16 cellular contexts compared by ENCODE assay signal in genomic region chr19:53945441-53945840, GRCh38. TPM values are rescaled to one million over a fixed set of nuclear protein-coding genes. Genes with fewer than 3 reads are reported as not detected.
DNase-seq lines count a peak whose midpoint lies in the region; ATAC-seq and TF ChIP-seq lines count a peak whose summit lies in the region.
"Had no signal": no experiment of that assay in that cellular context is flagged by ENCODE, and none has a peak within 500 bp of the region (broad histone marks: within the 10 kb centered on the region; RNA-seq: fewer than 3 reads in every experiment).

No MANE protein-coding gene starts in this region.

- ATAC-seq in SK-N-SH treated with all-trans-retinoic acid at 6 μM for 48 hours (peak; percentile 98), left ventricle myocardium superior (no peak)
- ATAC-seq: activated CD4-positive, CD25-positive, alpha-beta regulatory T cell treated with anti-CD3 and anti-CD28 coated beads, Interleukin-2, amount 50 U/mL, for 24 hours; left lobe of liver; stimulated activated naive CD8-positive, alpha-beta T cell treated with anti-CD3 and anti-CD28 coated beads, Interleukin-15, amount 100 ng/mL, for 72 hours had no signal

- peak overlapping the region; percentile 37 for H3K4me3 ChIP-seq in Jurkat, Clone E6-1 (ENCODE audit: low read length)
- H3K4me3 ChIP-seq in fibroblast of the aortic adventitia (ENCODE audit: low read depth, low read length), result no peak overlapping the region
- H3K4me3 ChIP-seq: esophagus squamous epithelium, HAP-1 had no signal

- DNase-seq in CMK (ENCODE audit: low read depth) (peak; percentile 56), fibroblast of the aortic adventitia (ENCODE audit: low read depth) (peak; percentile 50), NCI-H510A treated with DMSO at 0.1 percent for 48 hours (lab: John Stamatoyannopoulos, UW) (no peak), left ventricle myocardium superior (no peak), NCI-H1092 treated with DMSO at 0.1 percent for 48 hours (lab: John Stamatoyannopoulos, UW) (no peak), CD1c-positive myeloid dendritic cell (ENCODE audit: extremely low spot score) (no peak)
- peak; percentile 28 for DNase-seq in Jurkat, Clone E6-1 (ENCODE audit: low read depth, low spot score)
- DNase-seq: esophagus squamous epithelium; stimulated activated CD4-positive, alpha-beta T cell treated with anti-CD3 and anti-CD28 coated beads, Interleukin-2, amount 100 ng/mL, for 24 hours; stimulated activated naive CD8-positive, alpha-beta T cell treated with anti-CD3 and anti-CD28 coated beads, Interleukin-15, amount 100 ng/mL, for 72 hours had no signal

- intact Hi-C loops in left ventricle myocardium superior (cut with micrococcal nuclease), result no loop called here

- TF ChIP-seq CTCF in fibroblast of the aortic adventitia (IDR thresholded peaks at IDR 0.05; ENCODE audit: insufficient read depth, low read length), result no peak

TF ChIP-seq in SK-N-SH treated with all-trans-retinoic acid at 6 μM for 48 hours, 23 proteins besides CTCF, POLR2A, EP300 and RAD21:
- TF ChIP-seq TCF4 (CRISPR knock-in tag; IDR thresholded peaks at IDR 0.05; ENCODE audit: borderline replicate concordance) (peak; percentile 51), TOX (CRISPR knock-in tag; IDR thresholded peaks at IDR 0.05; ENCODE audit: borderline replicate concordance) (no peak)

RNA-seq across cellular contexts. Expression of gene CACNG8, which starts 17.3 kb away (rescaled TPM):
- not detected for polyA plus RNA-seq in Jurkat, Clone E6-1 (2012; ENCODE audit: insufficient read depth, insufficient read length)
- total RNA-seq in fibroblast of the aortic adventitia (ENCODE audit: low replicate concordance) (0.41 and 0.45 TPM in 2 replicates), left ventricle myocardium superior (0.02 TPM)
- total RNA-seq: bronchial epithelial cell, esophagus squamous epithelium, left lobe of liver, osteocyte had no signal

RNA-seq across cellular contexts. Expression of gene CACNG7, which starts 36.4 kb away (rescaled TPM):
- not detected for polyA plus RNA-seq in Jurkat, Clone E6-1 (2012; ENCODE audit: insufficient read depth, insufficient read length)
- total RNA-seq in fibroblast of the aortic adventitia (ENCODE audit: low replicate concordance) (0.57 and 1.9 TPM in 2 replicates), left ventricle myocardium superior (not detected)
- total RNA-seq: bronchial epithelial cell, esophagus squamous epithelium, left lobe of liver, osteocyte had no signal

RNA-seq across cellular contexts. Expression of gene CACNG6, which starts 46.0 kb away (rescaled TPM):
- not detected for polyA plus RNA-seq in Jurkat, Clone E6-1 (2012; ENCODE audit: insufficient read depth, insufficient read length)
- total RNA-seq in fibroblast of the aortic adventitia (ENCODE audit: low replicate concordance) (1.1 TPM in 1 of 2 replicates, not detected in the other), left ventricle myocardium superior (not detected)
- total RNA-seq: left lobe of liver, osteocyte had no signal

Comparison
In these comparisons a context has a peak if more than half of its experiments do, and no peak if none do; other contexts are left out.
1. DNase-seq: peak in CMK (single experiment), Jurkat, Clone E6-1 (single experiment) and fibroblast of the aortic adventitia (single experiment); none in NCI-H510A treated with DMSO at 0.1 percent for 48 hours (single experiment), left ventricle myocardium superior (single experiment), NCI-H1092 treated with DMSO at 0.1 percent for 48 hours (single experiment) and CD1c-positive myeloid dendritic cell (single experiment).